3 cellular contexts compared by ENCODE assay signal in the genomic region with DNA sequence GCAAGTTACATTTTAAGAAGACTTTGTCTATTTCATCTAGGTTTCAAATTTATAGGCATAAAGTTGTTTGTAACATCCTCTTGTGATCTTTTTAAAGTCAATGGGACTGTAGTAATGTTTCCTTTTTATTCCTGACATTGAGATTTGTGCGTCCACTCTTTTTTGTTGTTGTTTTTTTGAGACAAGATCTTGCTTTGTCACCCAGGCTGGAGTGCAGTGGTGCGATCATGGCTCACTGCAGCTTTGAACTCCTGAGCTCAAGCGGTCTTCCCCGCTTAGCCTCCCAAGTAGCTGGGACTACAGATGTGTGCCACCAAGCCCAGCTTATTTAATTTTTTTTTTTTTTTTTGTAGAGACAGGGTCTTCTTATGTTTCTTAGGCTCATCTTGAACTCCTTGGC.
"Had no signal": no experiment of that assay in that cellular context is flagged by ENCODE, and none has a peak within 500 bp of the region (broad histone marks: within the 10 kb centered on the region; RNA-seq: fewer than 3 reads in every experiment).

No MANE protein-coding gene starts in this region.

- FAIRE-seq: GM12878, GM12892 had no signal

- H3K4me3 ChIP-seq: GM12878 had no signal

- DNase-seq: GDM1 had no signal
